In genomic region chr5:80255425-80255751, GRCh38 we compare ENCODE assay signal across 8 cellular contexts. TPM values are rescaled to one million over a fixed set of nuclear protein-coding genes. Genes with fewer than 3 reads are reported as not detected.
A peak's percentile ranks its signal among the peaks of the same experiment; 100 is the strongest.
DNase-seq lines count a peak whose midpoint lies in the region; ATAC-seq and TF ChIP-seq lines count a peak whose summit lies in the region.

No MANE protein-coding gene starts in this region.

- ATAC-seq in CD4-positive, alpha-beta T cell (ENCODE audit: poor library complexity): peak; percentile 11
- ATAC-seq in GM19397 (IDR thresholded peaks at IDR 0.05; ENCODE audit: unreplicated experiment) (peak; percentile 35), HG03469 (IDR thresholded peaks at IDR 0.05; ENCODE audit: unreplicated experiment) (peak; percentile 19)

- no peak for TF ChIP-seq CTCF in CD4-positive, alpha-beta T cell (IDR thresholded peaks at IDR 0.05)

- peak overlapping the region; percentile 92 for H3K27ac Mint-ChIP-seq in CD4-positive, alpha-beta T cell

- POLR2A ChIA-PET in CD4-positive, alpha-beta T cell (lab: Charles Lee): interaction anchor here (0.8 to 7.5 kb wide), 30 partner anchors 11 to 741 kb away, joined by 3 to 120 read pairs (median 10); partner anchors contain the start of gene HOMER1

- peak overlapping the region; percentile 90 for H3K4me3 Mint-ChIP-seq in CD4-positive, alpha-beta T cell

- peak in 6 of 10 experiments; percentile 6 to 39 (median 22) for DNase-seq in CD4-positive, alpha-beta T cell
- DNase-seq in SW 1271 (lab: John Stamatoyannopoulos, UW): peak; percentile 16 to 53
- DNase-seq in cerebellum (ENCODE audit: low spot score): peak; percentile 38
- peak; percentile 74 for DNase-seq in kidney tubule cell (ENCODE audit: low spot score)
- peak; percentile 62 for DNase-seq in stimulated activated CD4-positive, alpha-beta T cell treated with anti-CD3 and anti-CD28 coated beads, Interleukin-1b, Interleukin-23, amount 100 ng/mL, for 48 hours
- no peak for DNase-seq in NCI-H187 treated with DMSO at 0.1 percent for 48 hours (lab: John Stamatoyannopoulos, UW)

- peaks cover 71% of the 10 kb centered on the region for H3K4me1 Mint-ChIP-seq in CD4-positive, alpha-beta T cell (ENCODE audit: low read depth)

- peaks cover 43% of the 10 kb centered on the region for H3K36me3 Mint-ChIP-seq in CD4-positive, alpha-beta T cell (ENCODE audit: low read depth)

- H3K27me3 Mint-ChIP-seq in CD4-positive, alpha-beta T cell: no peaks in the 10 kb centered on the region

- H3K27ac ChIP-seq in CD4-positive, alpha-beta T cell (ENCODE audit: low read depth, low read length): peak overlapping the region; percentile 78

- intact Hi-C loops in CD4-positive, alpha-beta T cell (cut with DNase I, micrococcal nuclease): loop anchor here (2.0 to 10.0 kb wide), 5 partner anchors 73 to 402 kb away; partner anchors contain the start of genes DHFR (in 1 of the 2) and MSH3 (in 1 of the 2)

- H3K27me3 ChIP-seq in CD4-positive, alpha-beta T cell (ENCODE audit: control insufficient read depth, insufficient read depth, low read length): no peaks in the 10 kb centered on the region

- CTCF ChIA-PET in CD4-positive, alpha-beta T cell (lab: Charles Lee): interaction anchor here (0.9 to 2.3 kb wide), 2 partner anchors 15 to 38 kb away, joined by 6 to 7 read pairs; no protein-coding TSS in a partner anchor

- no peaks in the 10 kb centered on the region for H3K9me3 ChIP-seq in CD4-positive, alpha-beta T cell (ENCODE audit: control insufficient read depth, low read length)

- no peaks in the 10 kb centered on the region for H3K9me3 Mint-ChIP-seq in CD4-positive, alpha-beta T cell

RNA-seq across cellular contexts. Expression of gene SERINC5, which starts 0.5 kb away (rescaled TPM):
- 100 to 1,000 TPM; 115 to 123 TPM for total RNA-seq in CD4-positive, alpha-beta T cell
- 30.7 TPM for total RNA-seq in cerebellum
